Comparison of ENCODE assay signal across 17 cellular contexts in the genomic region with DNA sequence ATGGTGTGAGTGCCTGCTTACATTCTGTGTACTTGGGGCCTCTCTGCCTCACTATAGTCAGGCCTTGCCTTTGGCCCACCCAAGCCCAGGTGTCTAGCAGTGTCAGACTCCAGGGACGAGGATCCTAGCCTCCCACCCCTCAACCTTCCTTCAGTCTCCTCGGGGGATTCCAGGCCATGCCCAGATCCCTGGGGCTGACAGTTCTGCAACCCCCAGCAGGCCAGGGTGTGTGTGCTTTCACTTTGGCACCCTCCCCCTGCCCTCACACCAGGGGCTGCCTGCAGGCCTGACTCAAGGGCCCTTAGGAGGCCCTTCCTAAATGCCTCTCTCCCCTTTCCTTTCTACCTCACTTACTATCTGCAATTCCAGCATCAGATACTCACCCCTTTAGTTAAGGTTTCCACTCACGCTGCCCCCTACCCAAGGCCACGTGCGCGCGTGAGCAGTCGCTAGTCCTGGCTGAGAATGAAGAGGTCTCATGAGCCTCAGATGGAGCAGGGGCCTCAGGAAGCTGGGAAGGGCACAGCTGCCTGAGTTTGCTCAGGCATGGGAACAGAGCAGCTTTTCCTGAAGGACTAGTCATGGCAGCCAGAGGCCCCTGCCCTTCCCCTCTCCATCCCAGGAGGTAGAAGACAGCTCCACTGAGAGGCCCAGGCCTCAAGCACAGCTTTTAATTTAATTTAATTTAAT. TPM values are rescaled to one million over a fixed set of nuclear protein-coding genes. Genes with fewer than 3 reads are reported as not detected.
"Had no signal": no experiment of that assay in that cellular context is flagged by ENCODE, and none has a peak within 500 bp of the region (broad histone marks: within the 10 kb centered on the region; RNA-seq: fewer than 3 reads in every experiment).

No MANE protein-coding gene starts in this region.

- DNase-seq: activated CD4-positive, alpha-beta memory T cell treated with anti-CD3 and anti-CD28 coated beads for 36 hours; activated effector memory CD4-positive, alpha-beta T cell treated with anti-CD3 and anti-CD28 coated beads, Interleukin-2, amount 50 U/mL, for 16 hours; activated naive CD8-positive, alpha-beta T cell treated with anti-CD3 and anti-CD28 coated beads for 36 hours; activated T-cell treated with anti-CD3 and anti-CD28 coated beads, Interleukin-2, amount 50 U/mL, for 4 hours; foreskin melanocyte; heart right ventricle; kidney; left ventricle myocardium inferior; mesenchymal stem cell; stimulated activated CD4-positive, alpha-beta T cell treated with anti-CD3 and anti-CD28 coated beads, Interleukin-2, amount 100 ng/mL, for 24 hours; stimulated activated naive B cell treated with anti-CD40 and anti-IgM and Interleukin-4, amounts not matched to agents 10 μg/mL and 1 μg/mL and 100 μg/mL, for 72 hours; substantia nigra; SW 1271; transverse colon had no signal

- H3K4me3 ChIP-seq: heart right ventricle, left ventricle myocardium inferior, transverse colon had no signal

- H3K27me3 Mint-ChIP-seq: activated CD4-positive, alpha-beta memory T cell treated with anti-CD3 and anti-CD28 coated beads for 36 hours; activated naive CD8-positive, alpha-beta T cell treated with anti-CD3 and anti-CD28 coated beads for 36 hours had no signal

- H3K36me3 Mint-ChIP-seq: activated CD4-positive, alpha-beta memory T cell treated with anti-CD3 and anti-CD28 coated beads for 36 hours; activated naive CD8-positive, alpha-beta T cell treated with anti-CD3 and anti-CD28 coated beads for 36 hours; stimulated activated naive B cell treated with anti-CD40 and anti-IgM and Interleukin-4, amounts not matched to agents 10 μg/mL and 1 μg/mL and 100 μg/mL, for 72 hours had no signal

- H3K4me3 Mint-ChIP-seq: activated CD4-positive, alpha-beta memory T cell treated with anti-CD3 and anti-CD28 coated beads for 36 hours; activated naive CD8-positive, alpha-beta T cell treated with anti-CD3 and anti-CD28 coated beads for 36 hours; activated T-cell treated with anti-CD3 and anti-CD28 coated beads, Interleukin-2, amount 50 U/mL, for 4 hours; stimulated activated naive B cell treated with anti-CD40 and anti-IgM and Interleukin-4, amounts not matched to agents 10 μg/mL and 1 μg/mL and 100 μg/mL, for 72 hours; T-helper 2 cell treated with Interferon-gamma antibody and Interleukin-4, amounts not matched to agents 5 μg/mL and 100 μg/mL, for 36 hours had no signal

- FAIRE-seq: kidney had no signal

- ATAC-seq: activated T-cell treated with anti-CD3 and anti-CD28 coated beads, Interleukin-2, amount 50 U/mL, for 4 hours; sciatic nerve; stimulated activated naive B cell treated with anti-CD40 and anti-IgM and Interleukin-4, amounts not matched to agents 10 μg/mL and 1 μg/mL and 100 μg/mL, for 72 hours had no signal

- H3K4me1 Mint-ChIP-seq: activated naive CD8-positive, alpha-beta T cell treated with anti-CD3 and anti-CD28 coated beads for 36 hours; stimulated activated naive B cell treated with anti-CD40 and anti-IgM and Interleukin-4, amounts not matched to agents 10 μg/mL and 1 μg/mL and 100 μg/mL, for 72 hours had no signal

- H3K27ac Mint-ChIP-seq: activated CD4-positive, alpha-beta memory T cell treated with anti-CD3 and anti-CD28 coated beads for 36 hours; activated naive CD8-positive, alpha-beta T cell treated with anti-CD3 and anti-CD28 coated beads for 36 hours; stimulated activated naive B cell treated with anti-CD40 and anti-IgM and Interleukin-4, amounts not matched to agents 10 μg/mL and 1 μg/mL and 100 μg/mL, for 72 hours; T-helper 2 cell treated with Interferon-gamma antibody and Interleukin-4, amounts not matched to agents 5 μg/mL and 100 μg/mL, for 36 hours had no signal

- H3K9me3 Mint-ChIP-seq: activated CD4-positive, alpha-beta memory T cell treated with anti-CD3 and anti-CD28 coated beads for 36 hours; activated naive CD8-positive, alpha-beta T cell treated with anti-CD3 and anti-CD28 coated beads for 36 hours; activated T-cell treated with anti-CD3 and anti-CD28 coated beads, Interleukin-2, amount 50 U/mL, for 4 hours; stimulated activated naive B cell treated with anti-CD40 and anti-IgM and Interleukin-4, amounts not matched to agents 10 μg/mL and 1 μg/mL and 100 μg/mL, for 72 hours; T-helper 2 cell treated with Interferon-gamma antibody and Interleukin-4, amounts not matched to agents 5 μg/mL and 100 μg/mL, for 36 hours had no signal

- H3K36me3 ChIP-seq: heart right ventricle, left ventricle myocardium inferior, transverse colon had no signal

RNA-seq across cellular contexts. Expression of a gene that starts 0.9 kb away (rescaled TPM):
- total RNA-seq: activated CD4-positive, alpha-beta memory T cell treated with anti-CD3 and anti-CD28 coated beads for 36 hours; activated naive CD8-positive, alpha-beta T cell treated with anti-CD3 and anti-CD28 coated beads for 36 hours; kidney; left ventricle myocardium inferior; transverse colon had no signal

RNA-seq across cellular contexts. Expression of a gene that starts 7.2 kb away (rescaled TPM):
- total RNA-seq: activated CD4-positive, alpha-beta memory T cell treated with anti-CD3 and anti-CD28 coated beads for 36 hours; activated naive CD8-positive, alpha-beta T cell treated with anti-CD3 and anti-CD28 coated beads for 36 hours; activated T-cell treated with anti-CD3 and anti-CD28 coated beads, Interleukin-2, amount 50 U/mL, for 4 hours; heart right ventricle; left ventricle myocardium inferior; posterior vena cava; sciatic nerve; transverse colon had no signal

RNA-seq across cellular contexts. Expression of a gene that starts 17.2 kb away (rescaled TPM):
- total RNA-seq: activated CD4-positive, alpha-beta memory T cell treated with anti-CD3 and anti-CD28 coated beads for 36 hours; activated naive CD8-positive, alpha-beta T cell treated with anti-CD3 and anti-CD28 coated beads for 36 hours; activated T-cell treated with anti-CD3 and anti-CD28 coated beads, Interleukin-2, amount 50 U/mL, for 4 hours; heart right ventricle; kidney; left ventricle myocardium inferior; posterior vena cava; sciatic nerve; transverse colon had no signal

RNA-seq across cellular contexts. Expression of a gene that starts 21.6 kb away (rescaled TPM):
- total RNA-seq: activated CD4-positive, alpha-beta memory T cell treated with anti-CD3 and anti-CD28 coated beads for 36 hours; activated naive CD8-positive, alpha-beta T cell treated with anti-CD3 and anti-CD28 coated beads for 36 hours; activated T-cell treated with anti-CD3 and anti-CD28 coated beads, Interleukin-2, amount 50 U/mL, for 4 hours; heart right ventricle; kidney; left ventricle myocardium inferior; posterior vena cava; sciatic nerve; transverse colon had no signal
